ENCODE assay signal across 8 cellular contexts in genomic region chr5:14449052-14449661, GRCh38.
DNase-seq lines count a peak whose midpoint lies in the region; ATAC-seq lines count a peak whose summit lies in the region.

No MANE protein-coding gene starts in this region.

- H3K36me3 ChIP-seq in HAP-1 (replicated peaks) = no peaks in the 10 kb centered on the region

- intact Hi-C loops in left cardiac atrium (cut with DNase I) = no loop called here

- DNase-seq in HCEC 1CT (peak; percentile 87), left cardiac atrium (no peak), smooth muscle cell of the brain vasculature (ENCODE audit: low read depth, low spot score) (peak; percentile 91), HAP-1 (ENCODE audit: low spot score in 2 of 2) (no peak), NCI-H774 (lab: John Stamatoyannopoulos, UW) (no peak)
- no peak for DNase-seq in activated CD8-positive, alpha-beta memory T cell treated with anti-CD3 and anti-CD28 coated beads, Interleukin-2, amount 50 U/mL, for 4 hours

- peak overlapping the region; percentile 13 for H3K27ac ChIP-seq in adipose tissue (ENCODE audit: low read depth, low read length)

- H3K27me3 ChIP-seq in HAP-1 (ENCODE audit: low read depth) = no peaks in the 10 kb centered on the region

- ATAC-seq in left cardiac atrium (peak; percentile 24 to 41), GM21515 (IDR thresholded peaks at IDR 0.05; ENCODE audit: unreplicated experiment) (no peak)

- H3K4me1 ChIP-seq in HAP-1 = peaks cover 33% of the 10 kb centered on the region

- no peak overlapping the region for H3K4me3 ChIP-seq in HAP-1

- in situ Hi-C loops in HAP-1 (cut with MboI; ENCODE audit: low sequenced_read_pairs) = no loop called here

- no peaks in the 10 kb centered on the region for H3K9me3 ChIP-seq in HAP-1

- WGBS in adipose tissue, 3 donors = 57 to 77% (median 62%) methylated on average over 16 of the region's 16 CpGs

Comparison
In these comparisons a context has a peak if more than half of its experiments do, and no peak if none do; other contexts are left out.
1. DNase-seq: peak in HCEC 1CT (single experiment) and smooth muscle cell of the brain vasculature (single experiment); none in left cardiac atrium (single experiment), HAP-1 (0 of 2), activated CD8-positive, alpha-beta memory T cell treated with anti-CD3 and anti-CD28 coated beads, Interleukin-2, amount 50 U/mL, for 4 hours (single experiment) and NCI-H774 (single experiment).